ENCODE assay signal across 16 cellular contexts in genomic region chr22:48181168-48181955, GRCh38.
DNase-seq lines count a peak whose midpoint lies in the region; ATAC-seq and TF ChIP-seq lines count a peak whose summit lies in the region.
"Had no signal": no experiment of that assay in that cellular context is flagged by ENCODE, and none has a peak within 500 bp of the region (broad histone marks: within the 10 kb centered on the region; RNA-seq: fewer than 3 reads in every experiment).

No MANE protein-coding gene starts in this region.

- peaks cover 5% of the 10 kb centered on the region for H3K4me1 Mint-ChIP-seq in activated CD8-positive, alpha-beta memory T cell treated with anti-CD3 and anti-CD28 coated beads, Interleukin-2, amount 10 ng/mL, durations not matched to agents 7 days and 5 days
- peaks cover 15% of the 10 kb centered on the region for H3K4me1 Mint-ChIP-seq in brain
- H3K4me1 Mint-ChIP-seq in osteocyte (ENCODE audit: unreplicated experiment) = no peaks in the 10 kb centered on the region
- no peaks in the 10 kb centered on the region for H3K4me1 Mint-ChIP-seq in WTC11
- H3K4me1 Mint-ChIP-seq: B cell had no signal

- no peaks in the 10 kb centered on the region for H3K36me3 Mint-ChIP-seq in activated CD8-positive, alpha-beta memory T cell treated with anti-CD3 and anti-CD28 coated beads, Interleukin-2, amount 10 ng/mL, durations not matched to agents 7 days and 5 days
- H3K36me3 Mint-ChIP-seq in brain = no peaks in the 10 kb centered on the region
- H3K36me3 Mint-ChIP-seq in osteocyte (ENCODE audit: unreplicated experiment) = no peaks in the 10 kb centered on the region
- no peaks in the 10 kb centered on the region for H3K36me3 Mint-ChIP-seq in WTC11
- H3K36me3 Mint-ChIP-seq: CD8-positive, alpha-beta T cell had no signal

- H3K27me3 Mint-ChIP-seq in activated CD8-positive, alpha-beta memory T cell treated with anti-CD3 and anti-CD28 coated beads, Interleukin-2, amount 10 ng/mL, durations not matched to agents 7 days and 5 days = no peaks in the 10 kb centered on the region
- H3K27me3 Mint-ChIP-seq in brain (peaks cover 19% of the 10 kb centered on the region), osteocyte (ENCODE audit: unreplicated experiment) (no peaks in the 10 kb centered on the region), WTC11 (ENCODE audit: low read depth) (no peaks in the 10 kb centered on the region; the same call in 1 of the 2 replicates)

- DNase-seq in activated CD8-positive, alpha-beta memory T cell treated with anti-CD3 and anti-CD28 coated beads, Interleukin-2, amount 50 U/mL, for 48 hours = peak; percentile 3
- no peak for DNase-seq in activated CD8-positive, alpha-beta memory T cell treated with anti-CD3 and anti-CD28 coated beads, Interleukin-2, amount 10 ng/mL, durations not matched to agents 7 days and 5 days
- DNase-seq in islet precursor cell (peak; percentile 35), osteocyte (ENCODE audit: extremely low spot score, unreplicated experiment) (peak; percentile 68), OCI-M2 (lab: John Stamatoyannopoulos, UW; ENCODE audit: unreplicated experiment) (no peak), WTC11 (ENCODE audit: low spot score) (no peak), SIG-M5 (lab: John Stamatoyannopoulos, UW) (no peak)
- DNase-seq: 8988T; Calu3; CD8-positive, alpha-beta T cell; DMS79 treated with DMSO at 0.1 percent for 48 hours; GF-D8; GOT3; H7 had no signal

- no peaks in the 10 kb centered on the region for H3K9me3 Mint-ChIP-seq in activated CD8-positive, alpha-beta memory T cell treated with anti-CD3 and anti-CD28 coated beads, Interleukin-2, amount 10 ng/mL, durations not matched to agents 7 days and 5 days (ENCODE audit: low read depth)
- H3K9me3 Mint-ChIP-seq in brain (peaks cover 0 to 5% (median 0%) of the 10 kb centered on the region in 5 experiments), osteocyte (ENCODE audit: unreplicated experiment) (no peaks in the 10 kb centered on the region), WTC11 (peaks cover 5% of the 10 kb centered on the region; the same call in 1 of the 2 replicates)
- H3K9me3 Mint-ChIP-seq: CD8-positive, alpha-beta T cell had no signal

- CTCF ChIA-PET in activated CD8-positive, alpha-beta memory T cell treated with anti-CD3 and anti-CD28 coated beads, Interleukin-2, amount 10 ng/mL, durations not matched to agents 7 days and 5 days (lab: Charles Lee) = no interaction called here
- CTCF ChIA-PET in WTC11 (lab: Charles Lee) = no interaction called here

- TF ChIP-seq CTCF in brain (conservative IDR thresholded peaks at IDR 0.05) (no peak), osteocyte (IDR thresholded peaks at IDR 0.05) (no peak), WTC11 (IDR thresholded peaks at IDR 0.05) (no peak)

- H3K27ac Mint-ChIP-seq in activated CD8-positive, alpha-beta memory T cell treated with anti-CD3 and anti-CD28 coated beads, Interleukin-2, amount 10 ng/mL, durations not matched to agents 7 days and 5 days = no peak overlapping the region
- peak overlapping the region in 4 of 5 experiments; percentile 42 to 93 (median 87) for H3K27ac Mint-ChIP-seq in brain
- no peak overlapping the region for H3K27ac Mint-ChIP-seq in osteocyte (ENCODE audit: unreplicated experiment)
- H3K27ac Mint-ChIP-seq in WTC11 = no peak overlapping the region
- H3K27ac Mint-ChIP-seq: B cell; CD8-positive, alpha-beta T cell had no signal

- H3K4me3 Mint-ChIP-seq in activated CD8-positive, alpha-beta memory T cell treated with anti-CD3 and anti-CD28 coated beads, Interleukin-2, amount 10 ng/mL, durations not matched to agents 7 days and 5 days = no peak overlapping the region
- no peak overlapping the region for H3K4me3 Mint-ChIP-seq in brain
- no peak overlapping the region for H3K4me3 Mint-ChIP-seq in osteocyte (ENCODE audit: unreplicated experiment)
- H3K4me3 Mint-ChIP-seq in WTC11 = no peak overlapping the region
- H3K4me3 Mint-ChIP-seq: B cell; CD8-positive, alpha-beta T cell had no signal

- POLR2A ChIA-PET in WTC11 (lab: Charles Lee) = interaction anchor here (0.9 kb wide), 1 partner anchor 26 kb away, joined by 3 read pairs; no protein-coding TSS in a partner anchor

- no peak for ATAC-seq in activated CD8-positive, alpha-beta memory T cell treated with anti-CD3 and anti-CD28 coated beads, Interleukin-2, amount 10 ng/mL, durations not matched to agents 7 days and 5 days
- ATAC-seq in WTC11 = no peak
- ATAC-seq: CD8-positive, alpha-beta T cell had no signal

TF ChIP-seq in WTC11, 78 proteins besides CTCF, POLR2A, EP300 and RAD21:
- no peak for TF ChIP-seq ZNF138 (CRISPR knock-in tag; conservative IDR thresholded peaks at IDR 0.05)
- TF ChIP-seq ETV6 (CRISPR knock-in tag; IDR thresholded peaks at IDR 0.05) = no peak
- TF ChIP-seq ZBTB21 (CRISPR knock-in tag; IDR thresholded peaks at IDR 0.05; ENCODE audit: borderline replicate concordance) = no peak
- TF ChIP-seq NR3C1 (CRISPR knock-in tag; conservative IDR thresholded peaks at IDR 0.05; ENCODE audit: low read depth) = no peak

Comparison
In these comparisons a context has a peak if more than half of its experiments do, and no peak if none do; other contexts are left out.
1. DNase-seq: peak in activated CD8-positive, alpha-beta memory T cell treated with anti-CD3 and anti-CD28 coated beads, Interleukin-2, amount 50 U/mL, for 48 hours (single experiment), islet precursor cell (single experiment) and osteocyte (single experiment); none in activated CD8-positive, alpha-beta memory T cell treated with anti-CD3 and anti-CD28 coated beads, Interleukin-2, amount 10 ng/mL, durations not matched to agents 7 days and 5 days (single experiment), OCI-M2 (single experiment), WTC11 (single experiment) and SIG-M5 (single experiment).
2. H3K27ac Mint-ChIP-seq: peak in brain (4 of 5); none in activated CD8-positive, alpha-beta memory T cell treated with anti-CD3 and anti-CD28 coated beads, Interleukin-2, amount 10 ng/mL, durations not matched to agents 7 days and 5 days (single experiment), osteocyte (single experiment) and WTC11 (single experiment).